15 cellular contexts compared by ENCODE assay signal in the genomic region with DNA sequence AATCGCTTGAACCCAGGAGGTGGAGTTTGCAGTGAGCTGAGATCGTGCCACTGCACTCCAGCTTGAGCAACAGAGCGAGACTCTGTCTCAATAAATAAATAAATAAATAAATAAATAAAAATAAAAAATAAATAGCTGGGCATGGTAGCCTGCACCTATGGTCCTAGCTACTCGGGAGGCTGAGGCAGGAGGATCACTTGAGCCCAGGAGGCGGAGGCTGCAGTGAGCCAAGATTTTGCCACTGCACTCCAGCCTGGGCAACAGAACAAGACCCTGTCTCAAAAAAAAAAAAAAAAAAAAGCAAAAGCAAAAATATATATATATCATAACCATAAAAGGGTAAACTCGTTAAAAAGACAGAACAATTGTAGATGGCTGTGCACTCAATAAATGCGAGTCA. TPM values are rescaled to one million over a fixed set of nuclear protein-coding genes. Genes with fewer than 3 reads are reported as not detected.
"Had no signal": no experiment of that assay in that cellular context is flagged by ENCODE, and none has a peak within 500 bp of the region (broad histone marks: within the 10 kb centered on the region; RNA-seq: fewer than 3 reads in every experiment).

No MANE protein-coding gene starts in this region.

RNA-seq across cellular contexts. Expression of gene LCN9, which starts 9.7 kb away (rescaled TPM):
- total RNA-seq: activated B cell treated with CpG ODN at 0.5 μM for 24 hours; activated CD4-positive, alpha-beta memory T cell treated with anti-CD3 and anti-CD28 coated beads for 36 hours; activated CD4-positive, alpha-beta memory T cell treated with anti-CD3 and anti-CD28 coated beads, Interleukin-2, amount 10 ng/mL, durations not matched to agents 7 days and 5 days; activated CD4-positive, alpha-beta T cell treated with anti-CD3 and anti-CD28 coated beads for 36 hours; activated CD4-positive, alpha-beta T cell treated with anti-CD3 and anti-CD28 coated beads, Interleukin-2, amount 10 ng/mL, durations not matched to agents 24 days and 14 days; activated CD4-positive, alpha-beta T cell treated with anti-CD3 and anti-CD28 coated beads, Interleukin-2, amount 10 ng/mL, durations not matched to agents 7 days and 5 days; activated CD8-positive, alpha-beta memory T cell treated with anti-CD3 and anti-CD28 coated beads for 36 hours; activated CD8-positive, alpha-beta memory T cell treated with anti-CD3 and anti-CD28 coated beads, Interleukin-2, amount 10 ng/mL, durations not matched to agents 7 days and 5 days; activated CD8-positive, alpha-beta T cell treated with anti-CD3 and anti-CD28 coated beads for 36 hours; activated CD8-positive, alpha-beta T cell treated with anti-CD3 and anti-CD28 coated beads, Interleukin-2, amount 10 ng/mL, durations not matched to agents 7 days and 5 days; T-cell; T-helper 1 cell treated with Interleukin-12 subunit alpha and Interleukin-12 subunit beta and Interleukin-4 antibody, amounts not matched to agents 30 ng/mL and 1 ng/mL, for 36 hours; T-helper 17 cell; T-helper 2 cell treated with Interferon-gamma antibody and Interleukin-4, amounts not matched to agents 100 ng/mL and 5 ng/mL, for 36 hours had no signal

RNA-seq across cellular contexts. Expression of gene SOHLH1, which starts 26.5 kb away (rescaled TPM):
- total RNA-seq: activated B cell treated with CpG ODN at 0.5 μM for 24 hours; activated CD4-positive, alpha-beta memory T cell treated with anti-CD3 and anti-CD28 coated beads for 36 hours; activated CD4-positive, alpha-beta memory T cell treated with anti-CD3 and anti-CD28 coated beads, Interleukin-2, amount 10 ng/mL, durations not matched to agents 7 days and 5 days; activated CD4-positive, alpha-beta T cell treated with anti-CD3 and anti-CD28 coated beads for 36 hours; activated CD4-positive, alpha-beta T cell treated with anti-CD3 and anti-CD28 coated beads, Interleukin-2, amount 10 ng/mL, durations not matched to agents 24 days and 14 days; activated CD4-positive, alpha-beta T cell treated with anti-CD3 and anti-CD28 coated beads, Interleukin-2, amount 10 ng/mL, durations not matched to agents 7 days and 5 days; activated CD8-positive, alpha-beta memory T cell treated with anti-CD3 and anti-CD28 coated beads for 36 hours; activated CD8-positive, alpha-beta memory T cell treated with anti-CD3 and anti-CD28 coated beads, Interleukin-2, amount 10 ng/mL, durations not matched to agents 7 days and 5 days; activated CD8-positive, alpha-beta T cell treated with anti-CD3 and anti-CD28 coated beads for 36 hours; activated CD8-positive, alpha-beta T cell treated with anti-CD3 and anti-CD28 coated beads, Interleukin-2, amount 10 ng/mL, durations not matched to agents 7 days and 5 days; T-cell; T-helper 1 cell treated with Interleukin-12 subunit alpha and Interleukin-12 subunit beta and Interleukin-4 antibody, amounts not matched to agents 30 ng/mL and 1 ng/mL, for 36 hours; T-helper 17 cell; T-helper 2 cell treated with Interferon-gamma antibody and Interleukin-4, amounts not matched to agents 100 ng/mL and 5 ng/mL, for 36 hours; WTC11 had no signal

RNA-seq across cellular contexts. Expression of gene KCNT1, which starts 29.2 kb away (rescaled TPM):
- total RNA-seq: activated B cell treated with CpG ODN at 0.5 μM for 24 hours; activated CD4-positive, alpha-beta memory T cell treated with anti-CD3 and anti-CD28 coated beads for 36 hours; activated CD4-positive, alpha-beta T cell treated with anti-CD3 and anti-CD28 coated beads for 36 hours; activated CD4-positive, alpha-beta T cell treated with anti-CD3 and anti-CD28 coated beads, Interleukin-2, amount 10 ng/mL, durations not matched to agents 24 days and 14 days; activated CD8-positive, alpha-beta memory T cell treated with anti-CD3 and anti-CD28 coated beads for 36 hours; activated CD8-positive, alpha-beta memory T cell treated with anti-CD3 and anti-CD28 coated beads, Interleukin-2, amount 10 ng/mL, durations not matched to agents 7 days and 5 days; activated CD8-positive, alpha-beta T cell treated with anti-CD3 and anti-CD28 coated beads for 36 hours; activated CD8-positive, alpha-beta T cell treated with anti-CD3 and anti-CD28 coated beads, Interleukin-2, amount 10 ng/mL, durations not matched to agents 7 days and 5 days; T-helper 1 cell treated with Interleukin-12 subunit alpha and Interleukin-12 subunit beta and Interleukin-4 antibody, amounts not matched to agents 30 ng/mL and 1 ng/mL, for 36 hours; T-helper 2 cell treated with Interferon-gamma antibody and Interleukin-4, amounts not matched to agents 100 ng/mL and 5 ng/mL, for 36 hours had no signal

RNA-seq across cellular contexts. Expression of gene GLT6D1, which starts 33.4 kb away (rescaled TPM):
- total RNA-seq: activated B cell treated with CpG ODN at 0.5 μM for 24 hours; activated CD4-positive, alpha-beta memory T cell treated with anti-CD3 and anti-CD28 coated beads for 36 hours; activated CD4-positive, alpha-beta memory T cell treated with anti-CD3 and anti-CD28 coated beads, Interleukin-2, amount 10 ng/mL, durations not matched to agents 7 days and 5 days; activated CD4-positive, alpha-beta T cell treated with anti-CD3 and anti-CD28 coated beads for 36 hours; activated CD4-positive, alpha-beta T cell treated with anti-CD3 and anti-CD28 coated beads, Interleukin-2, amount 10 ng/mL, durations not matched to agents 24 days and 14 days; activated CD4-positive, alpha-beta T cell treated with anti-CD3 and anti-CD28 coated beads, Interleukin-2, amount 10 ng/mL, durations not matched to agents 7 days and 5 days; activated CD8-positive, alpha-beta memory T cell treated with anti-CD3 and anti-CD28 coated beads for 36 hours; activated CD8-positive, alpha-beta memory T cell treated with anti-CD3 and anti-CD28 coated beads, Interleukin-2, amount 10 ng/mL, durations not matched to agents 7 days and 5 days; activated CD8-positive, alpha-beta T cell treated with anti-CD3 and anti-CD28 coated beads for 36 hours; activated CD8-positive, alpha-beta T cell treated with anti-CD3 and anti-CD28 coated beads, Interleukin-2, amount 10 ng/mL, durations not matched to agents 7 days and 5 days; T-cell; T-helper 1 cell treated with Interleukin-12 subunit alpha and Interleukin-12 subunit beta and Interleukin-4 antibody, amounts not matched to agents 30 ng/mL and 1 ng/mL, for 36 hours; T-helper 17 cell; T-helper 2 cell treated with Interferon-gamma antibody and Interleukin-4, amounts not matched to agents 100 ng/mL and 5 ng/mL, for 36 hours had no signal
